ENCODE assay signal across 1 cellular context in genomic region chr2:164430166-164430783, GRCh38.
TF ChIP-seq lines count a peak whose summit lies in the region.

No MANE protein-coding gene starts in this region.

TF ChIP-seq in HCT116, 20 proteins besides CTCF, POLR2A, EP300 and RAD21 (continued from another document):
- TF ChIP-seq REST (IDR thresholded peaks at IDR 0.05; ENCODE audit: low read depth) (no peak), MAX (IDR thresholded peaks at IDR 0.05) (no peak), JUND (IDR thresholded peaks at IDR 0.05) (no peak), ELF1 (IDR thresholded peaks at IDR 0.05; ENCODE audit: borderline replicate concordance, low read depth) (no peak), FOSL1 (IDR thresholded peaks at IDR 0.05; ENCODE audit: low read depth) (no peak)
TF ChIP-seq in HCT116: peak in this region for 0.
